11 cellular contexts compared by ENCODE assay signal in the genomic region with DNA sequence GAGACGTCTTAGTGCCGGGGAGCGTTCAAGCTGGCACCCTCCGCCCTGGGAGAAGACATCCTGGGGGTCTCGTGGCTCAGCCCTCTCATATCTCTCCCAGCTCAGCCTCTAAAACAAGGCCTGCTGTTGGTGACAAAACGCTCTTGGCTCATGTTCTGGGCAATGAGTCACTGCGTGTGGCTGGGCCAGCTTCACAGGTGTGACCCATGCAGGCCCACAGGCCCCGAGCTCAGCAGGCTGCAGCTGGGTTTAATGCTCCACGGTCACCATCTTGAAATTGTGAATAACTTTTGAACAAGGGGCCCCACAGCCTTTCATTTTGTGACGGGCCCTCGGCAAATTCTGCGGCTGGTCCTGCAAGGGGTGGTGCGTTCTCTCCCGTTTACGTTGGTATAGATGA. TPM values are rescaled to one million over a fixed set of nuclear protein-coding genes. Genes with fewer than 3 reads are reported as not detected.
DNase-seq lines count a peak whose midpoint lies in the region; ATAC-seq, FAIRE-seq and TF ChIP-seq lines count a peak whose summit lies in the region.
"Had no signal": no experiment of that assay in that cellular context is flagged by ENCODE, and none has a peak within 500 bp of the region (broad histone marks: within the 10 kb centered on the region; RNA-seq: fewer than 3 reads in every experiment).

No MANE protein-coding gene starts in this region.

- DNase-seq in ELF-1 (ENCODE audit: low read depth, low spot score) (peak; percentile 34), RKO (ENCODE audit: low spot score) (peak; percentile 37), pancreas (peak in 4 of 6 donors; percentile 63 to 83 (median 72)), NCI-H2029 treated with DMSO at 0.1 percent for 48 hours (lab: John Stamatoyannopoulos, UW) (no peak), H7 (no peak), Karpas-422 (no peak), T1000 (lab: John Stamatoyannopoulos, UW) (no peak)
- DNase-seq: activated CD4-positive, alpha-beta memory T cell treated with anti-CD3 and anti-CD28 coated beads for 36 hours; activated naive CD4-positive, alpha-beta T cell treated with Interleukin-2 at 50 U/mL for 16 hours; NCI-H187 treated with DMSO at 0.1 percent for 48 hours had no signal

- no peak overlapping the region for H3K4me2 ChIP-seq in Karpas-422 (ENCODE audit: low read depth, low read length, poor library complexity, severe bottlenecking)

- peak; percentile 81 for ATAC-seq in esophagus mucosa
- peak; percentile 74 to 84 (median 82) for ATAC-seq in pancreas

- WGBS in pancreas, 2 donors, result 67 to 71% methylated on average over 15 of the region's 15 CpGs

- FAIRE-seq in pancreas (lab: Jason Lieb, UNC), result no peak

- peaks cover 0 to 6% (median 0%) of the 10 kb centered on the region in 3 donors for H3K4me1 ChIP-seq in pancreas
- H3K4me1 ChIP-seq in Karpas-422 (ENCODE audit: low read length), result no peaks in the 10 kb centered on the region

- H3K4me3 ChIP-seq in pancreas, result no peak overlapping the region
- no peak overlapping the region for H3K4me3 ChIP-seq in H7 (ENCODE audit: insufficient read depth, low read depth, low read length)
- no peak overlapping the region for H3K4me3 ChIP-seq in Karpas-422 (ENCODE audit: low read length)

- H3K36me3 ChIP-seq in pancreas (no peaks in the 10 kb centered on the region), H7 (replicated peaks; ENCODE audit: control insufficient read depth, insufficient read depth, low read length) (no peaks in the 10 kb centered on the region), Karpas-422 (ENCODE audit: insufficient read depth, low read length) (no peaks in the 10 kb centered on the region)

- no peaks in the 10 kb centered on the region for H4K20me1 ChIP-seq in Karpas-422 (ENCODE audit: insufficient read depth, low read depth, low read length)

- intact Hi-C loops in pancreas (cut with DNase I), result no loop called here

- TF ChIP-seq CTCF in pancreas (IDR thresholded peaks at IDR 0.05), result no peak

- no peaks in the 10 kb centered on the region for H3K9me2 ChIP-seq in Karpas-422 (replicated peaks; ENCODE audit: insufficient read depth, low read length)

- no peak overlapping the region for H3K9ac ChIP-seq in Karpas-422 (ENCODE audit: low read length)

- no peak overlapping the region for H2AFZ ChIP-seq in Karpas-422 (ENCODE audit: low read length)

- no peaks in the 10 kb centered on the region for H3K79me2 ChIP-seq in Karpas-422 (ENCODE audit: low read length)

- H3K27me3 ChIP-seq in pancreas (no peaks in the 10 kb centered on the region), H7 (ENCODE audit: control insufficient read depth, insufficient read depth, low read length) (no peaks in the 10 kb centered on the region), Karpas-422 (ENCODE audit: low read length) (no peaks in the 10 kb centered on the region)

- H3K27ac ChIP-seq in pancreas, result peak overlapping the region in 2 of 4 donors; percentile 0 to 36
- H3K27ac ChIP-seq in Karpas-422 (ENCODE audit: low read length), result no peak overlapping the region

- H3K9me3 ChIP-seq in pancreas, result no peaks in the 10 kb centered on the region
- H3K9me3 ChIP-seq in Karpas-422 (ENCODE audit: low read length), result no peaks in the 10 kb centered on the region

RNA-seq across cellular contexts. Expression of a gene that starts 22.4 kb away (rescaled TPM):
- 13.2 TPM for total RNA-seq in esophagus mucosa
- total RNA-seq in pancreas, result 10 to 100 TPM; 20.2 to 56.3 (median 32.8) TPM
- 10 to 100 TPM; 44.0 to 52.8 TPM for polyA plus RNA-seq in pancreas
- total RNA-seq in H7 (2014; rRNA removed; shearing (Covaris generic)), result 68.4 and 78.4 TPM in 2 replicates
- 4.3 and 6.2 TPM in 2 replicates for total RNA-seq in Karpas-422 (2014; rRNA removed; shearing (Covaris generic); ENCODE audit: low replicate concordance)

RNA-seq across cellular contexts. Expression of a gene that starts 23.1 kb away (rescaled TPM):
- total RNA-seq in esophagus mucosa, result 93.3 TPM
- 10 to 100 TPM; 16.2 to 32.3 (median 30.2) TPM for total RNA-seq in pancreas
- 10 to 100 TPM; 16.5 to 37.2 TPM for polyA plus RNA-seq in pancreas
- 126 and 138 TPM in 2 replicates for total RNA-seq in H7 (2014; rRNA removed; shearing (Covaris generic))
- total RNA-seq in Karpas-422 (2014; rRNA removed; shearing (Covaris generic); ENCODE audit: low replicate concordance), result 90.7 and 93.8 TPM in 2 replicates

RNA-seq across cellular contexts. Expression of a gene that starts 46.0 kb away (rescaled TPM):
- 23.8 TPM for total RNA-seq in esophagus mucosa
- under 1 TPM in 3 of 6 donors, not detected in 3; 0.06 to 0.32 (median 0.28) TPM for total RNA-seq in pancreas
- under 1 TPM; 0.23 to 0.33 TPM for polyA plus RNA-seq in pancreas
- total RNA-seq in H7 (2014; rRNA removed; shearing (Covaris generic)), result 0.11 and 0.55 TPM in 2 replicates
- total RNA-seq in Karpas-422 (2014; rRNA removed; shearing (Covaris generic); ENCODE audit: low replicate concordance), result 0.07 TPM in 1 of 2 replicates, not detected in the other
- total RNA-seq: activated CD4-positive, alpha-beta memory T cell treated with anti-CD3 and anti-CD28 coated beads for 36 hours had no signal

Comparison
In these comparisons a context has a peak if more than half of its experiments do, and no peak if none do; other contexts are left out.
1. DNase-seq: peak in ELF-1 (single experiment), RKO (single experiment) and pancreas (4 of 6); none in NCI-H2029 treated with DMSO at 0.1 percent for 48 hours (single experiment), H7 (single experiment), Karpas-422 (single experiment) and T1000 (single experiment).
2. RNA of a gene that starts 46.0 kb away (total RNA-seq): 23.8 TPM in esophagus mucosa (single experiment); 0.11 to 0.55 TPM in H7, 0.06 to 0.32 TPM in pancreas and 0.07 TPM in Karpas-422; every median in the first group is over 10 times any median in the second.